ENCODE assay signal across 14 cellular contexts in the genomic region with DNA sequence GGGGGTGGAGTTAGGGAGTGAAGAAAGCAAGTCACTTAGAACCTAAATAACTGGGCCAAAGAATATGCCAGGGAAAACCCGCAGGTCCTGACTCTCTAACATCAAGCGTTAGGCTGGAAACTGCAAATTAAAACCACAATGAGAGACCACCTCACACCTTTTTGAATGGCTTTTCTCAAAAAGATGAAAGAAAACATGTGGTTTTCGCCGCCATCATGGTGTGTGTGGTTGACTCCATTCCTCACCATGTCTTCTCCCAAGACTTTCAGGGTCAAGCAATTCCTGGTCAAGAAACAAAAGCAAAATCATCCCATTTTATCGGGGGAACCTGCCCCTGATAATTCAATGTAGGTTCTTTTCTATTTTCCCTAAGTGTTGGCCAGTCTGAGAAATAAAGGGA.
"Had no signal": no experiment of that assay in that cellular context is flagged by ENCODE, and none has a peak within 500 bp of the region (broad histone marks: within the 10 kb centered on the region; RNA-seq: fewer than 3 reads in every experiment).

No MANE protein-coding gene starts in this region.

- H3K27ac ChIP-seq: epithelial cell of prostate, heart left ventricle, left lung, pancreas, sigmoid colon, spleen, thyroid gland, WERI-Rb-1 had no signal

- H3K27me3 Mint-ChIP-seq: effector memory CD8-positive, alpha-beta T cell had no signal

- H3K4me3 Mint-ChIP-seq: effector memory CD8-positive, alpha-beta T cell had no signal

- H3K4me3 ChIP-seq: heart left ventricle, left lung, pancreas, sigmoid colon, spleen, thyroid gland had no signal

- H3K9me3 Mint-ChIP-seq: effector memory CD8-positive, alpha-beta T cell had no signal

- DNase-seq: activated CD4-positive, alpha-beta T cell treated with anti-CD3 and anti-CD28 coated beads for 4 hours; activated CD8-positive, alpha-beta memory T cell treated with anti-CD3 and anti-CD28 coated beads for 24 hours; activated naive CD4-positive, alpha-beta T cell treated with Interleukin-2 at 50 U/mL for 16 hours; dermis blood vessel endothelial cell; effector memory CD8-positive, alpha-beta T cell; heart left ventricle; left lung; mammary epithelial cell; pancreas; sigmoid colon; spleen; thyroid gland; WERI-Rb-1 had no signal

- H3K27ac Mint-ChIP-seq: effector memory CD8-positive, alpha-beta T cell had no signal

- H3K4me1 ChIP-seq: left lung, pancreas, thyroid gland had no signal

- H3K27me3 ChIP-seq: heart left ventricle, left lung, pancreas, sigmoid colon, spleen, thyroid gland had no signal

- H3K36me3 ChIP-seq: heart left ventricle, left lung, pancreas, sigmoid colon, spleen, thyroid gland, WERI-Rb-1 had no signal

- H3K9me3 ChIP-seq: heart left ventricle, left lung, pancreas, sigmoid colon, spleen, thyroid gland had no signal
